Comparison of ENCODE assay signal across 28 cellular contexts in genomic region chr11:1530686-1531256, GRCh38. TPM values are rescaled to one million over a fixed set of nuclear protein-coding genes. Genes with fewer than 3 reads are reported as not detected.
A peak's percentile ranks its signal among the peaks of the same experiment; 100 is the strongest.
DNase-seq lines count a peak whose midpoint lies in the region; ATAC-seq and TF ChIP-seq lines count a peak whose summit lies in the region.
"Had no signal": no experiment of that assay in that cellular context is flagged by ENCODE, and none has a peak within 500 bp of the region (broad histone marks: within the 10 kb centered on the region; RNA-seq: fewer than 3 reads in every experiment).

No MANE protein-coding gene starts in this region.

- H3K36me3 ChIP-seq in muscle layer of colon (ENCODE audit: insufficient read depth, low read length): peaks cover 14% of the 10 kb centered on the region
- H3K36me3 ChIP-seq: SJSA1, thoracic aorta had no signal

- H3K27ac Mint-ChIP-seq in type B pancreatic cell: peak overlapping the region; percentile 55
- no peak overlapping the region for H3K27ac Mint-ChIP-seq in activated T-helper 2 cell treated with anti-CD3 and anti-CD28 coated beads, Interferon-gamma antibody, Interleukin-2, Interleukin-4, amounts not matched to agents 10 μg/mL and 5 μg/mL and 100 μg/mL, durations not matched to agents 14 hours and 24 hours and 36 hours
- H3K27ac Mint-ChIP-seq: activated CD4-positive, alpha-beta T cell treated with anti-CD3 and anti-CD28 coated beads for 36 hours; activated naive CD8-positive, alpha-beta T cell treated with anti-CD3 and anti-CD28 coated beads, Interleukin-2, amount 10 ng/mL, durations not matched to agents 7 days and 5 days had no signal

- H3K27me3 ChIP-seq in muscle layer of colon (ENCODE audit: control insufficient read depth in 1 of 2, insufficient read depth in 2 of 2, low read length in 2 of 2): no peaks in the 10 kb centered on the region
- H3K27me3 ChIP-seq: SJSA1 had no signal

- H3K27me3 Mint-ChIP-seq in type B pancreatic cell: no peaks in the 10 kb centered on the region
- H3K27me3 Mint-ChIP-seq in activated T-helper 2 cell treated with anti-CD3 and anti-CD28 coated beads, Interferon-gamma antibody, Interleukin-2, Interleukin-4, amounts not matched to agents 10 μg/mL and 5 μg/mL and 100 μg/mL, durations not matched to agents 14 hours and 24 hours and 36 hours (ENCODE audit: low read depth): no peaks in the 10 kb centered on the region
- H3K27me3 Mint-ChIP-seq: activated CD4-positive, alpha-beta T cell treated with anti-CD3 and anti-CD28 coated beads for 36 hours; activated naive CD8-positive, alpha-beta T cell treated with anti-CD3 and anti-CD28 coated beads, Interleukin-2, amount 10 ng/mL, durations not matched to agents 7 days and 5 days; naive B cell; stimulated activated naive B cell treated with anti-CD40 and anti-IgM and Interleukin-4, amounts not matched to agents 10 μg/mL and 1 μg/mL and 100 μg/mL, for 72 hours had no signal

- no peaks in the 10 kb centered on the region for H3K36me3 Mint-ChIP-seq in type B pancreatic cell
- peaks cover 2% of the 10 kb centered on the region for H3K36me3 Mint-ChIP-seq in activated T-helper 2 cell treated with anti-CD3 and anti-CD28 coated beads, Interferon-gamma antibody, Interleukin-2, Interleukin-4, amounts not matched to agents 10 μg/mL and 5 μg/mL and 100 μg/mL, durations not matched to agents 14 hours and 24 hours and 36 hours (ENCODE audit: low read depth)
- H3K36me3 Mint-ChIP-seq: activated naive CD8-positive, alpha-beta T cell treated with anti-CD3 and anti-CD28 coated beads, Interleukin-2, amount 10 ng/mL, durations not matched to agents 7 days and 5 days; brain; naive B cell had no signal

- peaks cover 24% of the 10 kb centered on the region for H3K4me1 Mint-ChIP-seq in type B pancreatic cell (ENCODE audit: unreplicated experiment)
- H3K4me1 Mint-ChIP-seq in activated T-helper 2 cell treated with anti-CD3 and anti-CD28 coated beads, Interferon-gamma antibody, Interleukin-2, Interleukin-4, amounts not matched to agents 10 μg/mL and 5 μg/mL and 100 μg/mL, durations not matched to agents 14 hours and 24 hours and 36 hours (ENCODE audit: low read depth): peaks cover 3% of the 10 kb centered on the region

- H3K4me3 Mint-ChIP-seq in type B pancreatic cell: peak overlapping the region; percentile 82
- no peak overlapping the region for H3K4me3 Mint-ChIP-seq in activated T-helper 2 cell treated with anti-CD3 and anti-CD28 coated beads, Interferon-gamma antibody, Interleukin-2, Interleukin-4, amounts not matched to agents 10 μg/mL and 5 μg/mL and 100 μg/mL, durations not matched to agents 14 hours and 24 hours and 36 hours (ENCODE audit: low read depth)
- H3K4me3 Mint-ChIP-seq: activated CD4-positive, alpha-beta T cell treated with anti-CD3 and anti-CD28 coated beads for 36 hours; activated naive CD8-positive, alpha-beta T cell treated with anti-CD3 and anti-CD28 coated beads, Interleukin-2, amount 10 ng/mL, durations not matched to agents 7 days and 5 days; naive B cell; stimulated activated naive B cell treated with anti-CD40 and anti-IgM and Interleukin-4, amounts not matched to agents 10 μg/mL and 1 μg/mL and 100 μg/mL, for 72 hours had no signal

- no peaks in the 10 kb centered on the region for H3K9me3 Mint-ChIP-seq in type B pancreatic cell
- no peaks in the 10 kb centered on the region for H3K9me3 Mint-ChIP-seq in activated T-helper 2 cell treated with anti-CD3 and anti-CD28 coated beads, Interferon-gamma antibody, Interleukin-2, Interleukin-4, amounts not matched to agents 10 μg/mL and 5 μg/mL and 100 μg/mL, durations not matched to agents 14 hours and 24 hours and 36 hours
- H3K9me3 Mint-ChIP-seq: activated naive CD8-positive, alpha-beta T cell treated with anti-CD3 and anti-CD28 coated beads, Interleukin-2, amount 10 ng/mL, durations not matched to agents 7 days and 5 days; brain; naive B cell; stimulated activated naive B cell treated with anti-CD40 and anti-IgM and Interleukin-4, amounts not matched to agents 10 μg/mL and 1 μg/mL and 100 μg/mL, for 72 hours had no signal

- peaks cover 41% of the 10 kb centered on the region for H3K4me1 ChIP-seq in muscle layer of colon (ENCODE audit: insufficient read depth, low read length)
- H3K4me1 ChIP-seq: SJSA1 had no signal

- H3K27ac ChIP-seq in muscle layer of colon (ENCODE audit: low read depth, low read length): no peak overlapping the region
- H3K27ac ChIP-seq: SJSA1 had no signal

- DNase-seq in Right ventricle myocardium superior: peak; percentile 29
- DNase-seq in left ventricle myocardium superior: no peak
- DNase-seq in epithelial cell of esophagus (ENCODE audit: low read depth): peak; percentile 43
- DNase-seq in type B pancreatic cell (ENCODE audit: extremely low spot score, unreplicated experiment): no peak
- DNase-seq in activated T-helper 2 cell treated with anti-CD3 and anti-CD28 coated beads, Interferon-gamma antibody, Interleukin-2, Interleukin-4, amounts not matched to agents 10 μg/mL and 5 μg/mL and 100 μg/mL, durations not matched to agents 14 hours and 24 hours and 36 hours (ENCODE audit: low spot score): no peak
- DNase-seq in activated CD8-positive, alpha-beta memory T cell treated with anti-CD3 and anti-CD28 coated beads for 24 hours: no peak
- DNase-seq in ureter (ENCODE audit: low spot score): no peak
- DNase-seq: ACHN; activated CD4-positive, alpha-beta T cell treated with anti-CD3 and anti-CD28 coated beads for 36 hours; activated naive CD8-positive, alpha-beta T cell treated with anti-CD3 and anti-CD28 coated beads, Interleukin-2, amount 10 ng/mL, durations not matched to agents 7 days and 5 days; DMS53; effector memory CD4-positive, alpha-beta T cell; KBM-7; left colon; mesendoderm; naive B cell; NCI-H510A treated with DMSO at 0.1 percent for 48 hours; NK-92 treated with Interleukin-12 subunit alpha and Interleukin-12 subunit beta, amount 100 ng/mL, for 24 hours; stimulated activated CD4-positive, alpha-beta T cell treated with anti-CD3 and anti-CD28 coated beads, Interleukin-4, amount 100 ng/mL, for 1 hour; stimulated activated naive B cell treated with anti-CD40 and anti-IgM and Interleukin-4, amounts not matched to agents 10 μg/mL and 1 μg/mL and 100 μg/mL, for 72 hours had no signal

- ATAC-seq in Right ventricle myocardium superior (ENCODE audit: poor library complexity) (no peak), left ventricle myocardium superior (no peak)
- ATAC-seq: activated CD4-positive, alpha-beta T cell treated with anti-CD3 and anti-CD28 coated beads for 36 hours; left colon; stimulated activated naive B cell treated with anti-CD40 and anti-IgM and Interleukin-4, amounts not matched to agents 10 μg/mL and 1 μg/mL and 100 μg/mL, for 72 hours had no signal

- no peaks in the 10 kb centered on the region for H3K9me3 ChIP-seq in muscle layer of colon (ENCODE audit: low read length)
- H3K9me3 ChIP-seq: SJSA1, thoracic aorta had no signal

- peak overlapping the region; percentile 28 for H3K9ac ChIP-seq in muscle layer of colon (ENCODE audit: low read length)

- H3K4me3 ChIP-seq in epithelial cell of esophagus (ENCODE audit: low read length) (no peak overlapping the region), muscle layer of colon (ENCODE audit: low read depth in 1 of 2, low read length in 2 of 2) (no peak overlapping the region)
- H3K4me3 ChIP-seq: GM23248, SJSA1 had no signal

- TF ChIP-seq CTCF in epithelial cell of esophagus (IDR thresholded peaks at IDR 0.05; ENCODE audit: insufficient read depth, low read depth, low read length, missing control alignments) (no peak), type B pancreatic cell (conservative IDR thresholded peaks at IDR 0.05) (no peak)

- intact Hi-C loops in Right ventricle myocardium superior (cut with DNase I): loop anchor here (10.0 kb wide), 1 partner anchor 226 kb away; the partner anchor contains the start of gene TOLLIP
- intact Hi-C loops in left ventricle myocardium superior (cut with micrococcal nuclease): no loop called here
- intact Hi-C loops in activated T-helper 2 cell treated with anti-CD3 and anti-CD28 coated beads, Interferon-gamma antibody, Interleukin-2, Interleukin-4, amounts not matched to agents 10 μg/mL and 5 μg/mL and 100 μg/mL, durations not matched to agents 14 hours and 24 hours and 36 hours (cut with micrococcal nuclease): no loop called here

RNA-seq across cellular contexts. Expression of gene DUSP8, which starts 41.3 kb away (rescaled TPM):
- total RNA-seq in Right ventricle myocardium superior (7.7 TPM), left ventricle myocardium superior (7.7 TPM), type B pancreatic cell (ENCODE audit: low replicate concordance) (8.4 and 16.1 TPM in 2 replicates), ureter (6.0 TPM)
- 1.2 and 1.8 TPM in 2 replicates for total RNA-seq in activated T-helper 2 cell treated with anti-CD3 and anti-CD28 coated beads, Interferon-gamma antibody, Interleukin-2, Interleukin-4, amounts not matched to agents 10 μg/mL and 5 μg/mL and 100 μg/mL, durations not matched to agents 14 hours and 24 hours and 36 hours

RNA-seq across cellular contexts. Expression of gene MOB2, which starts 44.2 kb away (rescaled TPM):
- total RNA-seq in Right ventricle myocardium superior: 46.1 TPM
- 52.8 TPM for total RNA-seq in left ventricle myocardium superior
- 39.6 and 46.8 TPM in 2 replicates for total RNA-seq in type B pancreatic cell (ENCODE audit: low replicate concordance)
- total RNA-seq in activated T-helper 2 cell treated with anti-CD3 and anti-CD28 coated beads, Interferon-gamma antibody, Interleukin-2, Interleukin-4, amounts not matched to agents 10 μg/mL and 5 μg/mL and 100 μg/mL, durations not matched to agents 14 hours and 24 hours and 36 hours: 23.1 and 23.3 TPM in 2 replicates
- total RNA-seq in ureter: 61.5 TPM

RNA-seq across cellular contexts. Expression of gene KRTAP5-1, which starts 54.3 kb away (rescaled TPM):
- total RNA-seq in Right ventricle myocardium superior (not detected), left ventricle myocardium superior (not detected), type B pancreatic cell (ENCODE audit: low replicate concordance) (not detected in 2 replicates), ureter (not detected)
- total RNA-seq in activated T-helper 2 cell treated with anti-CD3 and anti-CD28 coated beads, Interferon-gamma antibody, Interleukin-2, Interleukin-4, amounts not matched to agents 10 μg/mL and 5 μg/mL and 100 μg/mL, durations not matched to agents 14 hours and 24 hours and 36 hours: not detected in 2 replicates
- total RNA-seq: activated CD4-positive, alpha-beta T cell treated with anti-CD3 and anti-CD28 coated beads for 36 hours; activated naive CD8-positive, alpha-beta T cell treated with anti-CD3 and anti-CD28 coated beads, Interleukin-2, amount 10 ng/mL, durations not matched to agents 7 days and 5 days; GM23248; HT1080; left colon; omental fat pad; SJSA1; T-helper 1 cell treated with Interleukin-12 subunit alpha and Interleukin-12 subunit beta and Interleukin-4 antibody, amounts not matched to agents 30 ng/mL and 1 ng/mL, for 36 hours; thoracic aorta had no signal

Comparison
In these comparisons a context has a peak if more than half of its experiments do, and no peak if none do; other contexts are left out.
1. DNase-seq: peak in Right ventricle myocardium superior (single experiment) and epithelial cell of esophagus (single experiment); none in left ventricle myocardium superior (single experiment), type B pancreatic cell (single experiment), activated T-helper 2 cell treated with anti-CD3 and anti-CD28 coated beads, Interferon-gamma antibody, Interleukin-2, Interleukin-4, amounts not matched to agents 10 μg/mL and 5 μg/mL and 100 μg/mL, durations not matched to agents 14 hours and 24 hours and 36 hours (single experiment), activated CD8-positive, alpha-beta memory T cell treated with anti-CD3 and anti-CD28 coated beads for 24 hours (single experiment) and ureter (single experiment).